In the genomic region with DNA sequence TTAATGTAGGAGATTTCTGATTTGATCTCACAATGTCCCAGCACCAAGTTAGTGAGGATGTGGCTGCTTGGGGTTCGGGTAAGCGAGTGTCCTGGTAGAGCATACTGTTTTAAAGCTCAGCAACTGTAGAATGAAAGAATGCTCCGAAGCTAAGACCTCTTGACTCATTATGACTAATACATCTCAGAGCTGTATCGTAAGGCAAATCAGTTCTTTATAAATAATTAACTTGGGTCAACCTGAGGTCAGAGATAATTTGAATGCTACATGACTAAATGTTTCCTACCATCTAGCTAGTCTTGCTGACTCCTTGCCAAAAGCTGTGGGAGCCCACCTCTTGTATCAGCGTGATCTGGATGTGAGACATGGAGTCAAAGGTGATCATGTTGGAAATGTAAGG, we compare ENCODE assay signal across 11 cellular contexts.
DNase-seq lines count a peak whose midpoint lies in the region; ATAC-seq, FAIRE-seq and TF ChIP-seq lines count a peak whose summit lies in the region.
"Had no signal": no experiment of that assay in that cellular context is flagged by ENCODE, and none has a peak within 500 bp of the region (broad histone marks: within the 10 kb centered on the region; RNA-seq: fewer than 3 reads in every experiment).

No MANE protein-coding gene starts in this region.

- H3K4me3 Mint-ChIP-seq in activated CD4-positive, alpha-beta memory T cell treated with anti-CD3 and anti-CD28 coated beads for 36 hours, result no peak overlapping the region
- H3K4me3 Mint-ChIP-seq in activated CD4-positive, alpha-beta memory T cell treated with anti-CD3 and anti-CD28 coated beads, Interleukin-2, amount 10 ng/mL, durations not matched to agents 7 days and 5 days, result no peak overlapping the region
- H3K4me3 Mint-ChIP-seq in stimulated activated naive CD8-positive, alpha-beta T cell treated with anti-CD3 and anti-CD28 coated beads, Interleukin-15, Interleukin-2, amounts not matched to agents 100 ng/mL and 50 ng/mL, for 24 hours, result peak overlapping the region; percentile 19
- H3K4me3 Mint-ChIP-seq in neural progenitor cell, result no peak overlapping the region

- H3K4me2 ChIP-seq in neural progenitor cell, result no peak overlapping the region
- H3K4me2 ChIP-seq: BLaER1 treated with 17β-estradiol and CSF1 and Interleukin-3, amounts not matched to agents 10 nM and 100 nM had no signal

- POLR2A ChIA-PET in activated CD4-positive, alpha-beta memory T cell treated with anti-CD3 and anti-CD28 coated beads for 36 hours (lab: Charles Lee), result no interaction called here
- POLR2A ChIA-PET in activated CD4-positive, alpha-beta memory T cell treated with anti-CD3 and anti-CD28 coated beads, Interleukin-2, amount 10 ng/mL, durations not matched to agents 7 days and 5 days (lab: Charles Lee), result no interaction called here

- H3K27ac Mint-ChIP-seq in activated CD4-positive, alpha-beta memory T cell treated with anti-CD3 and anti-CD28 coated beads for 36 hours, result no peak overlapping the region
- H3K27ac Mint-ChIP-seq in activated CD4-positive, alpha-beta memory T cell treated with anti-CD3 and anti-CD28 coated beads, Interleukin-2, amount 10 ng/mL, durations not matched to agents 7 days and 5 days, result no peak overlapping the region
- H3K27ac Mint-ChIP-seq in stimulated activated naive CD8-positive, alpha-beta T cell treated with anti-CD3 and anti-CD28 coated beads, Interleukin-15, Interleukin-2, amounts not matched to agents 100 ng/mL and 50 ng/mL, for 24 hours, result peak overlapping the region; percentile 79
- H3K27ac Mint-ChIP-seq in neural progenitor cell, result no peak overlapping the region

- H3K4me1 ChIP-seq in neural progenitor cell, result no peaks in the 10 kb centered on the region
- H3K4me1 ChIP-seq: BLaER1 treated with 17β-estradiol and CSF1 and Interleukin-3, amounts not matched to agents 10 nM and 100 nM had no signal

- no peak for FAIRE-seq in HTR-8/SVneo (lab: Jason Lieb, UNC)

- no peaks in the 10 kb centered on the region for H3K9me3 ChIP-seq in neural progenitor cell (ENCODE audit: low read depth)

- H2AFZ ChIP-seq in neural progenitor cell (replicated peaks), result no peak overlapping the region

- no peaks in the 10 kb centered on the region for H3K27me3 ChIP-seq in neural progenitor cell
- H3K27me3 ChIP-seq: BLaER1 treated with 17β-estradiol and CSF1 and Interleukin-3, amounts not matched to agents 10 nM and 100 nM had no signal

- TF ChIP-seq CTCF in neural progenitor cell (IDR thresholded peaks at IDR 0.05), result no peak

- intact Hi-C loops in activated CD4-positive, alpha-beta memory T cell treated with anti-CD3 and anti-CD28 coated beads for 36 hours (cut with micrococcal nuclease), result no loop called here

- peaks cover 4% of the 10 kb centered on the region for H3K4me1 Mint-ChIP-seq in activated CD4-positive, alpha-beta memory T cell treated with anti-CD3 and anti-CD28 coated beads for 36 hours (ENCODE audit: low read depth)
- no peaks in the 10 kb centered on the region for H3K4me1 Mint-ChIP-seq in activated CD4-positive, alpha-beta memory T cell treated with anti-CD3 and anti-CD28 coated beads, Interleukin-2, amount 10 ng/mL, durations not matched to agents 7 days and 5 days
- H3K4me1 Mint-ChIP-seq in stimulated activated naive CD8-positive, alpha-beta T cell treated with anti-CD3 and anti-CD28 coated beads, Interleukin-15, Interleukin-2, amounts not matched to agents 100 ng/mL and 50 ng/mL, for 24 hours (ENCODE audit: low read depth), result peaks cover 17% of the 10 kb centered on the region
- H3K4me1 Mint-ChIP-seq in neural progenitor cell, result no peaks in the 10 kb centered on the region

- peak; percentile 16 for DNase-seq in activated CD4-positive, alpha-beta memory T cell treated with anti-CD3 and anti-CD28 coated beads for 36 hours
- DNase-seq in activated CD4-positive, alpha-beta memory T cell treated with anti-CD3 and anti-CD28 coated beads, Interleukin-2, amount 10 ng/mL, durations not matched to agents 7 days and 5 days, result no peak
- DNase-seq in HTR-8/SVneo (ENCODE audit: insufficient read length, low spot score), result peak; percentile 27
- no peak for DNase-seq in T-helper 9 cell
- DNase-seq in neural progenitor cell (ENCODE audit: low spot score), result no peak
- DNase-seq: left colon had no signal

- H3K4me3 ChIP-seq in neural progenitor cell, result no peak overlapping the region
- H3K4me3 ChIP-seq: BLaER1 treated with 17β-estradiol and CSF1 and Interleukin-3, amounts not matched to agents 10 nM and 100 nM had no signal

- no peaks in the 10 kb centered on the region for H3K79me2 ChIP-seq in neural progenitor cell (ENCODE audit: low read depth)

- H3F3A ChIP-seq in neural progenitor cell (ENCODE audit: low read depth), result no peaks in the 10 kb centered on the region

- no peaks in the 10 kb centered on the region for H4K20me1 ChIP-seq in neural progenitor cell (ENCODE audit: low read depth)
- H4K20me1 ChIP-seq: BLaER1 treated with 17β-estradiol and CSF1 and Interleukin-3, amounts not matched to agents 10 nM and 100 nM had no signal

- H3K9ac ChIP-seq in neural progenitor cell, result no peak overlapping the region
- H3K9ac ChIP-seq: BLaER1 treated with 17β-estradiol and CSF1 and Interleukin-3, amounts not matched to agents 10 nM and 100 nM had no signal

- no peaks in the 10 kb centered on the region for H3K36me3 ChIP-seq in neural progenitor cell

- CTCF ChIA-PET in activated CD4-positive, alpha-beta memory T cell treated with anti-CD3 and anti-CD28 coated beads for 36 hours (lab: Charles Lee), result no interaction called here
- CTCF ChIA-PET in activated CD4-positive, alpha-beta memory T cell treated with anti-CD3 and anti-CD28 coated beads, Interleukin-2, amount 10 ng/mL, durations not matched to agents 7 days and 5 days (lab: Charles Lee), result no interaction called here

- H3K36me3 Mint-ChIP-seq in activated CD4-positive, alpha-beta memory T cell treated with anti-CD3 and anti-CD28 coated beads for 36 hours, result no peaks in the 10 kb centered on the region
- peaks cover 2% of the 10 kb centered on the region for H3K36me3 Mint-ChIP-seq in activated CD4-positive, alpha-beta memory T cell treated with anti-CD3 and anti-CD28 coated beads, Interleukin-2, amount 10 ng/mL, durations not matched to agents 7 days and 5 days (ENCODE audit: low read depth)
- peaks cover 12% of the 10 kb centered on the region for H3K36me3 Mint-ChIP-seq in stimulated activated naive CD8-positive, alpha-beta T cell treated with anti-CD3 and anti-CD28 coated beads, Interleukin-15, Interleukin-2, amounts not matched to agents 100 ng/mL and 50 ng/mL, for 24 hours (ENCODE audit: low read depth)
- H3K36me3 Mint-ChIP-seq in neural progenitor cell, result no peaks in the 10 kb centered on the region

- ATAC-seq in esophagus mucosa (peak; percentile 96), HG02610 (IDR thresholded peaks at IDR 0.05; ENCODE audit: unreplicated experiment) (no peak)
- ATAC-seq: left colon had no signal

- H3K27me3 Mint-ChIP-seq in activated CD4-positive, alpha-beta memory T cell treated with anti-CD3 and anti-CD28 coated beads for 36 hours, result peaks cover 2% of the 10 kb centered on the region
- H3K27me3 Mint-ChIP-seq in activated CD4-positive, alpha-beta memory T cell treated with anti-CD3 and anti-CD28 coated beads, Interleukin-2, amount 10 ng/mL, durations not matched to agents 7 days and 5 days, result peaks cover 10% of the 10 kb centered on the region
- H3K27me3 Mint-ChIP-seq in stimulated activated naive CD8-positive, alpha-beta T cell treated with anti-CD3 and anti-CD28 coated beads, Interleukin-15, Interleukin-2, amounts not matched to agents 100 ng/mL and 50 ng/mL, for 24 hours, result no peaks in the 10 kb centered on the region
- H3K27me3 Mint-ChIP-seq in neural progenitor cell (ENCODE audit: insufficient read depth, low read depth), result no peaks in the 10 kb centered on the region

- H3K9me3 Mint-ChIP-seq in activated CD4-positive, alpha-beta memory T cell treated with anti-CD3 and anti-CD28 coated beads for 36 hours, result peaks cover 35% of the 10 kb centered on the region
- peaks cover 15% of the 10 kb centered on the region for H3K9me3 Mint-ChIP-seq in activated CD4-positive, alpha-beta memory T cell treated with anti-CD3 and anti-CD28 coated beads, Interleukin-2, amount 10 ng/mL, durations not matched to agents 7 days and 5 days
- peaks cover 30% of the 10 kb centered on the region for H3K9me3 Mint-ChIP-seq in stimulated activated naive CD8-positive, alpha-beta T cell treated with anti-CD3 and anti-CD28 coated beads, Interleukin-15, Interleukin-2, amounts not matched to agents 100 ng/mL and 50 ng/mL, for 24 hours
- H3K9me3 Mint-ChIP-seq in neural progenitor cell, result peaks cover 20% of the 10 kb centered on the region

- no peak overlapping the region for H3K27ac ChIP-seq in neural progenitor cell
- H3K27ac ChIP-seq: BLaER1 treated with 17β-estradiol and CSF1 and Interleukin-3, amounts not matched to agents 10 nM and 100 nM; HL-60 had no signal

Comparison
In these comparisons a context has a peak if more than half of its experiments do, and no peak if none do; other contexts are left out.
1. DNase-seq: peak in activated CD4-positive, alpha-beta memory T cell treated with anti-CD3 and anti-CD28 coated beads for 36 hours (single experiment) and HTR-8/SVneo (single experiment); none in activated CD4-positive, alpha-beta memory T cell treated with anti-CD3 and anti-CD28 coated beads, Interleukin-2, amount 10 ng/mL, durations not matched to agents 7 days and 5 days (single experiment), T-helper 9 cell (single experiment) and neural progenitor cell (single experiment).